ENCODE assay signal across 8 cellular contexts in the genomic region with DNA sequence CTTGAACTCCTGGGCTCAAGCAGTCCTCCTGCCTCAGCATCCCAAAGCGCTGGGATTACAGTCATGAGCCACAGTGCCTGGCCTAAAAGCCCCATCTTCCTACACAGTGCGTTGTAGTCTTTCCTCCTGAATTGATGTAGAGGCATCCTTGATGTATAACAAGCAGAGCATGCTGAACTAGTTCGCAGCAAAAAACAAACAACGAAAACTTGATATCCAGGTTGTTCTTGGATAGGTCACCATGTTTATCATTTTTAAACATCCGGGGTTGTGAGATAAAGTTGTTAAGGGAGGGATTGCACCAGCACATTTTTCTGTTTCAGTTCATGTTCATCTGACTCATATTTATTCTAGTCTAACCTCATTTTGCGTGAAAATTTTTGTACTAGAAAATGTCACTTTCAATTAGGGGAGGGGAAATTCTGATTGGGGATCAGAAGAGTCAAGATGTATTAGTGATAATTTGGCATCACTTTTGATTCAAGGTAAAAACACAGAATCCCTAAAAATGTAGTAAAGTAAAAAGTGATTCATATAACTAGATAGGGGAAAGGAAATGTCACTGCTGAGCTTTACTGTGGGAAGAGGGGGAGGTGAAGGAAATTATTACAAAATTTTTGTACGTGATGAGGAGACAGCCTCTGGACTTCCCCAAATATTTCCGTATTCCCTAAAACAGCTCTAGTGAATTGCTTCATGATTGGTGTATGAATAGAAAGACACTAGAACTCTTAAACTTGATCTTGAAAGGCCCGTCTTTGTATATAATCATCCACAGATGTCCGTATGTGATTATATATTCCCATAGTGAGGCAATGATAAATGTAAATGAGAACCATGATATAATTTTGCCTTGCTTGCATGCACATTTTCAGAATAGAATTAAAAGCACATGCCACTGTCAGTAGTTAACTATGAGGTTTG. TPM values are rescaled to one million over a fixed set of nuclear protein-coding genes. Genes with fewer than 3 reads are reported as not detected.
DNase-seq lines count a peak whose midpoint lies in the region; ATAC-seq, FAIRE-seq and TF ChIP-seq lines count a peak whose summit lies in the region.

No MANE protein-coding gene starts in this region.

- H3K36me3 ChIP-seq in ascending aorta: no peaks in the 10 kb centered on the region

- no peak for FAIRE-seq in frontal cortex (lab: Jason Lieb, UNC)

- intact Hi-C loops in ascending aorta (cut with DNase I): no loop called here

- TF ChIP-seq CTCF in ascending aorta (IDR thresholded peaks at IDR 0.05): no peak

- H3K9me3 ChIP-seq in ascending aorta: no peaks in the 10 kb centered on the region

- no peak for DNase-seq in ascending aorta (ENCODE audit: low spot score in 2 of 2)
- DNase-seq in lung microvascular endothelial cell (ENCODE audit: low read depth in 2 of 2): peak; percentile 43 to 66
- DNase-seq in glomerular visceral epithelial cell (ENCODE audit: extremely low spot score): no peak
- DNase-seq in frontal cortex (ENCODE audit: low spot score in 2 of 2): no peak
- no peak for DNase-seq in NCI-H2171 (lab: John Stamatoyannopoulos, UW)
- no peak for DNase-seq in pons (ENCODE audit: low spot score)

- peak; percentile 58 for ATAC-seq in GM18511 (IDR thresholded peaks at IDR 0.05; ENCODE audit: unreplicated experiment)
- ATAC-seq in HG03442 (IDR thresholded peaks at IDR 0.05; ENCODE audit: unreplicated experiment): peak; percentile 41

- no peaks in the 10 kb centered on the region for H3K27me3 ChIP-seq in ascending aorta

- H3K27ac ChIP-seq in ascending aorta: peak overlapping the region; percentile 69 to 76

- H3K4me3 ChIP-seq in ascending aorta: no peak overlapping the region

- peaks cover 6 to 14% of the 10 kb centered on the region in 2 donors for H3K4me1 ChIP-seq in ascending aorta

RNA-seq across cellular contexts. Expression of a gene that starts 22.9 kb away (rescaled TPM):
- total RNA-seq in ascending aorta: 25.1 TPM
- 47.7 and 54.6 TPM in 2 replicates for total RNA-seq in lung microvascular endothelial cell
- 110 TPM for total RNA-seq in frontal cortex

RNA-seq across cellular contexts. Expression of a gene that starts 55.0 kb away (rescaled TPM):
- 16.9 TPM for total RNA-seq in ascending aorta
- 300 and 306 TPM in 2 replicates for total RNA-seq in lung microvascular endothelial cell
- total RNA-seq in frontal cortex: 21.6 TPM

Comparison
In these comparisons a context has a peak if more than half of its experiments do, and no peak if none do; other contexts are left out.
1. DNase-seq: peak in lung microvascular endothelial cell (2 of 2); none in ascending aorta (0 of 2), glomerular visceral epithelial cell (single experiment), frontal cortex (0 of 2), NCI-H2171 (single experiment) and pons (single experiment).
2. RNA of a gene that starts 55.0 kb away (total RNA-seq): 300 to 306 TPM in lung microvascular endothelial cell; 21.6 TPM in frontal cortex (single experiment) and 16.9 TPM in ascending aorta (single experiment); every median in the first group is over 10 times any median in the second.